Comparison of ENCODE assay signal across 8 cellular contexts in genomic region chr12:98515368-98516183, GRCh38. TPM values are rescaled to one million over a fixed set of nuclear protein-coding genes. Genes with fewer than 3 reads are reported as not detected.
DNase-seq lines count a peak whose midpoint lies in the region; ATAC-seq and TF ChIP-seq lines count a peak whose summit lies in the region.

TSS of gene TMPO (plus strand) at chr12:98515590. CDS start at chr12:98515868, 278 bp downstream.

- peak; percentile 31 to 95 (median 74) for TF ChIP-seq POLR2A in spleen (IDR thresholded peaks at IDR 0.05)

- intact Hi-C loops in spleen (cut with DNase I; ENCODE audit: low total_unique reads), result no loop called here

- no peak for TF ChIP-seq CTCF in AG10803 (conservative IDR thresholded peaks at IDR 0.05; ENCODE audit: low read length)
- peak in 3 of 11 experiments; percentile 8 to 47 (median 15) for TF ChIP-seq CTCF in spleen (IDR thresholded peaks at IDR 0.05 in 8 of 11, conservative IDR thresholded peaks at IDR 0.05 in 3 of 11)

- peak within 1 kb of the TSS; percentile 92 for H3K27ac ChIP-seq in caudate nucleus (ENCODE audit: low read depth, low read length)
- peak within 1 kb of the TSS; percentile 95 to 98 (median 98) for H3K27ac ChIP-seq in spleen

- H3K36me3 ChIP-seq in spleen, result no peaks in the 10 kb centered on the region

- H3K9me3 ChIP-seq in spleen, result no peaks in the 10 kb centered on the region

- ATAC-seq in GM19043 (IDR thresholded peaks at IDR 0.05; ENCODE audit: low read depth, unreplicated experiment) (peak; percentile 74), HG03354 (IDR thresholded peaks at IDR 0.05; ENCODE audit: poor library complexity, severe bottlenecking, unreplicated experiment) (peak; percentile 82)

- no peaks in the 10 kb centered on the region for H3K27me3 ChIP-seq in spleen (replicated peaks in 1 of 7)

- 0 to 1% (median 0%) methylated on average over 38 to 93 of the region's 93 CpGs for WGBS in spleen, 5 donors

- H3K4me1 ChIP-seq in spleen, result peaks cover 33 to 66% (median 60%) of the 10 kb centered on the region in 6 donors

- H3K4me3 ChIP-seq in AG10803 (ENCODE audit: low read length), result peak within 1 kb of the TSS; percentile 95
- peak within 1 kb of the TSS; percentile 90 to 99 (median 95) for H3K4me3 ChIP-seq in spleen

- peak; percentile 87 for DNase-seq in AG10803 (ENCODE audit: low read depth)
- peak; percentile 80 to 95 for DNase-seq in NCI-H446 (lab: John Stamatoyannopoulos, UW)
- DNase-seq in activated CD4-positive, CD25-positive, alpha-beta regulatory T cell (lab: John Stamatoyannopoulos, UW), result peak; percentile 88 to 90 (median 88)
- peak in 60 of 61 donors; percentile 42 to 94 (median 84) for DNase-seq in caudate nucleus (lab: John Stamatoyannopoulos, UW)
- DNase-seq in inferior parietal cortex (ENCODE audit: extremely low spot score), result peak; percentile 96
- DNase-seq in spleen, result peak; percentile 97

RNA-seq across cellular contexts. Expression of gene TMPO, which starts in this region (rescaled TPM):
- total RNA-seq in spleen, result 100 to 1,000 TPM in 3 of 7 donors, 10 to 100 TPM in 4; 87.7 to 150 (median 96.4) TPM
- 10 to 100 TPM; 31.6 to 57.4 (median 56.5) TPM for polyA plus RNA-seq in spleen

Comparison
In these comparisons a context has a peak if more than half of its experiments do, and no peak if none do; other contexts are left out.
1. Peak in every context shown above with its lines: DNase-seq, ATAC-seq, H3K4me3 ChIP-seq and H3K27ac ChIP-seq.